Comparison of ENCODE assay signal across 17 cellular contexts in genomic region chr17:79746955-79747507, GRCh38. TPM values are rescaled to one million over a fixed set of nuclear protein-coding genes. Genes with fewer than 3 reads are reported as not detected.
DNase-seq lines count a peak whose midpoint lies in the region; ATAC-seq and TF ChIP-seq lines count a peak whose summit lies in the region.
"Had no signal": no experiment of that assay in that cellular context is flagged by ENCODE, and none has a peak within 500 bp of the region (broad histone marks: within the 10 kb centered on the region; RNA-seq: fewer than 3 reads in every experiment).

No MANE protein-coding gene starts in this region.

- no peak for ATAC-seq in GM21825 (IDR thresholded peaks at IDR 0.05; ENCODE audit: unreplicated experiment)
- ATAC-seq in GM18867 (IDR thresholded peaks at IDR 0.05; ENCODE audit: unreplicated experiment): no peak

- peak overlapping the region; percentile 72 for H3K4me2 ChIP-seq in hepatocyte

- H3K9me2 ChIP-seq in hepatocyte (replicated peaks; ENCODE audit: insufficient read depth): no peaks in the 10 kb centered on the region

- no peak overlapping the region for H3K27ac ChIP-seq in hepatocyte
- H3K27ac ChIP-seq: brain microvascular endothelial cell, left lung, spleen had no signal

- no peaks in the 10 kb centered on the region for H3K9me3 ChIP-seq in hepatocyte (ENCODE audit: low read depth)
- H3K9me3 ChIP-seq: left lung, spleen had no signal

- no peak for TF ChIP-seq CTCF in hepatocyte (IDR thresholded peaks at IDR 0.05; ENCODE audit: poor library complexity)

- H3K4me3 ChIP-seq in hepatocyte: no peak overlapping the region
- H3K4me3 ChIP-seq: left lung had no signal

- no peaks in the 10 kb centered on the region for H4K20me1 ChIP-seq in hepatocyte (ENCODE audit: insufficient read depth, poor library complexity, severe bottlenecking)

- no peaks in the 10 kb centered on the region for H3K79me2 ChIP-seq in hepatocyte

- H3K4me1 ChIP-seq in hepatocyte (ENCODE audit: insufficient read depth): peaks cover 30% of the 10 kb centered on the region

- peak; percentile 63 for DNase-seq in activated CD8-positive, alpha-beta memory T cell treated with anti-CD3 and anti-CD28 coated beads for 24 hours
- DNase-seq in activated CD8-positive, alpha-beta memory T cell treated with anti-CD3 and anti-CD28 coated beads, Interleukin-2, amount 50 U/mL, for 4 hours: no peak
- DNase-seq in NCI-H2227 (lab: John Stamatoyannopoulos, UW; ENCODE audit: unreplicated experiment) (peak; percentile 48), hepatocyte (ENCODE audit: low spot score) (no peak), retina (peak; percentile 65), mesenteric fat pad (ENCODE audit: low spot score) (no peak)
- DNase-seq: activated effector memory CD4-positive, alpha-beta T cell treated with Interleukin-2 at 50 U/mL for 16 hours; brain microvascular endothelial cell; NCI-H1048; spleen; trophoblast cell had no signal

- H3K36me3 ChIP-seq in hepatocyte (replicated peaks; ENCODE audit: insufficient read depth, low read depth): no peaks in the 10 kb centered on the region
- H3K36me3 ChIP-seq: brain microvascular endothelial cell, left lung, spleen had no signal

- H3K27me3 ChIP-seq in hepatocyte: peaks cover 43% of the 10 kb centered on the region

- 16% methylated on average over 22 of the region's 22 CpGs for WGBS in hepatocyte (ENCODE audit: low lambda C conversion rate, missing lambda C conversion rate)

- H2AFZ ChIP-seq in hepatocyte: no peak overlapping the region

RNA-seq across cellular contexts. Expression of gene ENPP7, which starts 16.3 kb away (rescaled TPM):
- 21.3 and 22.2 TPM in 2 replicates for total RNA-seq in hepatocyte
- polyA plus RNA-seq in hepatocyte: 22.7 and 30.2 TPM in 2 replicates
- 0.26 TPM for total RNA-seq in mesenteric fat pad
- total RNA-seq: activated CD4-positive, alpha-beta T cell treated with anti-CD3 and anti-CD28 coated beads, Interleukin-2, amount 10 ng/mL, durations not matched to agents 24 days and 14 days; T-helper 2 cell treated with Interferon-gamma antibody and Interleukin-4, amounts not matched to agents 100 ng/mL and 5 ng/mL, for 36 hours had no signal
- polyA plus RNA-seq: AG04450 had no signal

RNA-seq across cellular contexts. Expression of gene CBX2, which starts 30.9 kb away (rescaled TPM):
- 11.8 and 16.3 TPM in 2 replicates for total RNA-seq in hepatocyte
- polyA plus RNA-seq in hepatocyte: 8.6 and 11.6 TPM in 2 replicates
- 2.9 TPM for total RNA-seq in mesenteric fat pad

RNA-seq across cellular contexts. Expression of gene CBX8, which starts 49.8 kb away (rescaled TPM):
- total RNA-seq in hepatocyte: 4.3 and 8.6 TPM in 2 replicates
- 6.5 and 8.3 TPM in 2 replicates for polyA plus RNA-seq in hepatocyte
- 7.5 TPM for total RNA-seq in mesenteric fat pad

Comparison
In these comparisons a context has a peak if more than half of its experiments do, and no peak if none do; other contexts are left out.
1. DNase-seq: peak in activated CD8-positive, alpha-beta memory T cell treated with anti-CD3 and anti-CD28 coated beads for 24 hours (single experiment), NCI-H2227 (single experiment) and retina (single experiment); none in activated CD8-positive, alpha-beta memory T cell treated with anti-CD3 and anti-CD28 coated beads, Interleukin-2, amount 50 U/mL, for 4 hours (single experiment), hepatocyte (single experiment) and mesenteric fat pad (single experiment).
2. RNA of gene ENPP7, which starts 16.3 kb away (total RNA-seq): 21.3 to 22.2 TPM in hepatocyte; 0.26 TPM in mesenteric fat pad (single experiment); every median in the first group is over 10 times any median in the second.